In genomic region chr7:400901-401485, GRCh38 we compare ENCODE assay signal across 1 cellular context.
TF ChIP-seq lines count a peak whose summit lies in the region.

No MANE protein-coding gene starts in this region.

TF ChIP-seq in GM23338, 12 proteins besides CTCF, POLR2A, EP300 and RAD21 (continued from another document):
- TF ChIP-seq ETS1 (IDR thresholded peaks at IDR 0.05) (no peak), POLR2AphosphoS5 (IDR thresholded peaks at IDR 0.05; ENCODE audit: low read depth) (no peak), EZH2phosphoT487 (IDR thresholded peaks at IDR 0.05; ENCODE audit: unreplicated experiment) (no peak), EZH2 (IDR thresholded peaks at IDR 0.05; ENCODE audit: low read depth, unreplicated experiment) (no peak), ZNF462 (CRISPR knock-in tag; IDR thresholded peaks at IDR 0.05) (no peak), ZNF114 (CRISPR knock-in tag; IDR thresholded peaks at IDR 0.05) (no peak), JUNB (IDR thresholded peaks at IDR 0.05; ENCODE audit: unreplicated experiment) (no peak), REST (IDR thresholded peaks at IDR 0.05; ENCODE audit: unreplicated experiment) (no peak), CREB1 (CRISPR knock-in tag; IDR thresholded peaks at IDR 0.05; ENCODE audit: low read depth) (no peak)
